3 cellular contexts compared by ENCODE assay signal in genomic region chr14:20169852-20170251, GRCh38.
TF ChIP-seq lines count a peak whose summit lies in the region.
"Not testable (repeated sequence)": the region's sequence is repeated elsewhere in the genome, so short reads cannot be mapped to it uniquely, and the experiment has no call there.

No MANE protein-coding gene starts in this region.

TF ChIP-seq in A549, 52 proteins besides CTCF, POLR2A, EP300 and RAD21:
- TF ChIP-seq FOSL2 (IDR thresholded peaks at IDR 0.05): not testable (repeated sequence)
- TF ChIP-seq FOSL2 (CRISPR knock-in tag; IDR thresholded peaks at IDR 0.05): peak; percentile 42; the same call in 1 of the 2 replicates

TF ChIP-seq in SK-N-SH, 30 proteins besides CTCF, POLR2A, EP300 and RAD21:
- TF ChIP-seq RXRA (IDR thresholded peaks at IDR 0.05; ENCODE audit: borderline replicate concordance, low read depth) (0 out of 2 replicates have a peak, but pooled peaks have one; percentile 21), ZBTB33 (IDR thresholded peaks at IDR 0.05; ENCODE audit: borderline replicate concordance, low read depth) (peak; percentile 34; the same call in 1 of the 2 replicates), TEAD4 (IDR thresholded peaks at IDR 0.05; ENCODE audit: borderline replicate concordance, insufficient read depth) (peak; percentile 37; the same call in 1 of the 2 replicates), NFIC (IDR thresholded peaks at IDR 0.05; ENCODE audit: borderline replicate concordance) (0 out of 2 replicates have a peak, but pooled peaks have one; percentile 59), FOSL2 (IDR thresholded peaks at IDR 0.05; ENCODE audit: borderline replicate concordance, low read depth) (peak; percentile 88), FOXM1 (IDR thresholded peaks at IDR 0.05; ENCODE audit: low read depth) (0 out of 2 replicates have a peak, but pooled peaks have one; percentile 14), TCF12 (IDR thresholded peaks at IDR 0.05) (peak; percentile 62), JUND (IDR thresholded peaks at IDR 0.05) (peak; percentile 81)
- TF ChIP-seq, protein P1, sequence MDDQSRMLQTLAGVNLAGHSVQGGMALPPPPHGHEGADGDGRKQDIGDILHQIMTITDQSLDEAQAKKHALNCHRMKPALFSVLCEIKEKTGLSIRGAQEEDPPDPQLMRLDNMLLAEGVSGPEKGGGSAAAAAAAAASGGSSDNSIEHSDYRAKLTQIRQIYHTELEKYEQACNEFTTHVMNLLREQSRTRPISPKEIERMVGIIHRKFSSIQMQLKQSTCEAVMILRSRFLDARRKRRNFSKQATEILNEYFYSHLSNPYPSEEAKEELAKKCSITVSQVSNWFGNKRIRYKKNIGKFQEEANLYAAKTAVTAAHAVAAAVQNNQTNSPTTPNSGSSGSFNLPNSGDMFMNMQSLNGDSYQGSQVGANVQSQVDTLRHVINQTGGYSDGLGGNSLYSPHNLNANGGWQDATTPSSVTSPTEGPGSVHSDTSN (IDR thresholded peaks at IDR 0.05): peak; percentile 50
- TF ChIP-seq, protein P2, sequence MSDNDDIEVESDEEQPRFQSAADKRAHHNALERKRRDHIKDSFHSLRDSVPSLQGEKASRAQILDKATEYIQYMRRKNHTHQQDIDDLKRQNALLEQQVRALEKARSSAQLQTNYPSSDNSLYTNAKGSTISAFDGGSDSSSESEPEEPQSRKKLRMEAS (IDR thresholded peaks at IDR 0.05; ENCODE audit: low read depth): peak; percentile 46

TF ChIP-seq in K562, 482 proteins besides CTCF, POLR2A, EP300 and RAD21:
- peak; percentile 69 for TF ChIP-seq JUND (IDR thresholded peaks at IDR 0.05; ENCODE audit: borderline replicate concordance, low read depth, low read length)
- TF ChIP-seq JUND (tag; IDR thresholded peaks at IDR 0.05; ENCODE audit: borderline replicate concordance, low read depth, low read length); ATF3 (CRISPR knock-in tag; conservative IDR thresholded peaks at IDR 0.05): not testable (repeated sequence)
- TF ChIP-seq ATF3 (IDR thresholded peaks at IDR 0.05): peak; percentile 83
- peak; percentile 70 for TF ChIP-seq FOSL1 (tag; conservative IDR thresholded peaks at IDR 0.05)
